Comparison of ENCODE assay signal across 7 cellular contexts in the genomic region with DNA sequence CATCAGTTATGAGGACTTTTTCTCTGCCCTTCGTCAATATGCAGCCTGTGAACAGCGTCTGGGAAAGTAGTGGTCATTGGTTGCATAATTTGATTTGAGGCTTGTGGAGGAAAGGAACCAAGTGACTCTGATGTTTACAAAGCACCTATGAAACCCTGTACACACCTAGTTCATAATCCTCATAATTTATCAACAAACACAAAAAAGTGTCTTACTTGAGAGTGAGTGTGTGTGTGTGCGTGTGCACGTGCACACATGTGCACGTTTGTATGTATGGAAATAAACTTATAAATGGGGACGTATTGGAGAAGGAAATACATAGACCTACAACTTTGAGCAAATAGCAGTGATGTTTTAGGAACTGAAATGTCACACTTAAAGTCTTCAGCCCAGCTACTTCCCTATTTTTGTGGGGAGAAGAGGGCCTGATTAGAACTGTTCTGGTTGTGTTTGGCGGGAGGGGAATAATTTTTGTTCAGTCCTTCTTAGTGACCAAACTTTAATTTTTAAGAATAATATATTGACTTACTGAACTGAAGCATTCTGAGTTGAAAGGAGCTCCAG. TPM values are rescaled to one million over a fixed set of nuclear protein-coding genes. Genes with fewer than 3 reads are reported as not detected.
DNase-seq lines count a peak whose midpoint lies in the region; ATAC-seq, FAIRE-seq and TF ChIP-seq lines count a peak whose summit lies in the region.
"Not testable (repeated sequence)": the region's sequence is repeated elsewhere in the genome, so short reads cannot be mapped to it uniquely, and the experiment has no call there.

No MANE protein-coding gene starts in this region.

- not testable (repeated sequence) for H3K4me1 Mint-ChIP-seq in activated B cell treated with CpG ODN at 0.5 μM for 24 hours; activated naive CD8-positive, alpha-beta T cell treated with anti-CD3 and anti-CD28 coated beads for 36 hours

- peak overlapping the region; percentile 65 for H3K4me2 ChIP-seq in OCI-LY3 (ENCODE audit: low read length)
- H3K4me2 ChIP-seq in keratinocyte (ENCODE audit: control insufficient read depth, extremely low read depth, insufficient read depth, low read depth, low read length), result not testable (repeated sequence)

- H3K9me1 ChIP-seq in keratinocyte (ENCODE audit: control insufficient read depth, extremely low read depth, insufficient read depth, low read length), result not testable (repeated sequence)

- H3K27ac ChIP-seq in OCI-LY3 (ENCODE audit: low read length), result peak overlapping the region; percentile 86
- H3K27ac ChIP-seq in keratinocyte (ENCODE audit: control insufficient read depth, insufficient read depth, low read length), result not testable (repeated sequence)

- dilution Hi-C loops in keratinocyte (cut with MboI; ENCODE audit: extremely low pct_ligation_motif_present, low sequenced_read_pairs), result not testable (repeated sequence)

- POLR2A ChIA-PET in activated B cell treated with CpG ODN at 0.5 μM for 24 hours (lab: Charles Lee), result not testable (repeated sequence)

- H3K27ac Mint-ChIP-seq in activated B cell treated with CpG ODN at 0.5 μM for 24 hours, result peak overlapping the region; percentile 72
- H3K27ac Mint-ChIP-seq in activated naive CD8-positive, alpha-beta T cell treated with anti-CD3 and anti-CD28 coated beads for 36 hours, result peak overlapping the region; percentile 43

- H3K79me2 ChIP-seq in OCI-LY3 (ENCODE audit: low read length), result peaks cover 31% of the 10 kb centered on the region
- not testable (repeated sequence) for H3K79me2 ChIP-seq in keratinocyte (ENCODE audit: control insufficient read depth, insufficient read depth, low read length)

- TF ChIP-seq CTCF in OCI-LY3 (IDR thresholded peaks at IDR 0.05; ENCODE audit: low read depth, low read length); activated B cell treated with CpG ODN at 0.5 μM for 24 hours (IDR thresholded peaks at IDR 0.05); keratinocyte (optimal IDR thresholded peaks at IDR 0.05 in 1 of 3, IDR thresholded peaks at IDR 0.05 in 1 of 3, conservative IDR thresholded peaks at IDR 0.05 in 1 of 3; ENCODE audit: extremely low read depth in 1 of 3, insufficient read depth in 2 of 3, low read length in 3 of 3): not testable (repeated sequence)

- in situ Hi-C loops in KBM-7 (cut with MboI; ENCODE audit: low pct_unique_long_range_greater_than_20kb, low sequenced_read_pairs), result not testable (repeated sequence)

- H3K4me1 ChIP-seq in OCI-LY3 (ENCODE audit: low read length), result peaks cover 22% of the 10 kb centered on the region
- H3K4me1 ChIP-seq in keratinocyte (ENCODE audit: control insufficient read depth, extremely low read depth, insufficient read depth, low read length), result not testable (repeated sequence)

- peaks cover 22% of the 10 kb centered on the region for H3K36me3 Mint-ChIP-seq in activated B cell treated with CpG ODN at 0.5 μM for 24 hours (ENCODE audit: low read depth)
- H3K36me3 Mint-ChIP-seq in activated naive CD8-positive, alpha-beta T cell treated with anti-CD3 and anti-CD28 coated beads for 36 hours, result peaks cover 18% of the 10 kb centered on the region

- not testable (repeated sequence) for H3K27me3 ChIP-seq in OCI-LY3 (ENCODE audit: low read depth, low read length); keratinocyte (ENCODE audit: control insufficient read depth, extremely low read depth, insufficient read depth, low read length)

- H3K36me3 ChIP-seq in OCI-LY3 (replicated peaks; ENCODE audit: low read depth, low read length) (peaks cover 49% of the 10 kb centered on the region), keratinocyte (ENCODE audit: control insufficient read depth in 2 of 2, extremely low read depth in 1 of 2, insufficient read depth in 2 of 2, low read length in 2 of 2) (peaks cover 10 to 11% of the 10 kb centered on the region in 2 experiments)

- peak overlapping the region; percentile 11; the same call in 1 of the 2 replicates for H3K9ac ChIP-seq in OCI-LY3 (ENCODE audit: low read length)
- not testable (repeated sequence) for H3K9ac ChIP-seq in keratinocyte (ENCODE audit: control insufficient read depth, extremely low read depth, insufficient read depth, low read length)

- not testable (repeated sequence) for TF ChIP-seq POLR2A in GM12891 (IDR thresholded peaks at IDR 0.05; ENCODE audit: low read depth, low read length)

- intact Hi-C loops in activated B cell treated with CpG ODN at 0.5 μM for 24 hours (cut with micrococcal nuclease), result not testable (repeated sequence)

- H3K4me3 ChIP-seq in OCI-LY3 (ENCODE audit: low read length), result 0 out of 2 replicates have a peak overlapping the region, but pooled peaks have one; percentile 35
- H3K4me3 ChIP-seq in keratinocyte (ENCODE audit: control insufficient read depth in 2 of 3, extremely low read depth in 1 of 3, insufficient read depth in 2 of 3, low read depth in 1 of 3, low read length in 3 of 3), result not testable (repeated sequence)

- H3K4me3 Mint-ChIP-seq in activated B cell treated with CpG ODN at 0.5 μM for 24 hours; activated naive CD8-positive, alpha-beta T cell treated with anti-CD3 and anti-CD28 coated beads for 36 hours: not testable (repeated sequence)

- CTCF ChIA-PET in activated B cell treated with CpG ODN at 0.5 μM for 24 hours (lab: Charles Lee), result not testable (repeated sequence)

- not testable (repeated sequence) for H3K9me3 ChIP-seq in OCI-LY3 (ENCODE audit: insufficient read depth, low read length); keratinocyte (ENCODE audit: control insufficient read depth, low read depth, low read length)

- ATAC-seq in activated B cell treated with CpG ODN at 0.5 μM for 24 hours (ENCODE audit: low read depth), result peak; percentile 50

- H2AFZ ChIP-seq in OCI-LY3 (ENCODE audit: low read depth, low read length); keratinocyte (ENCODE audit: control insufficient read depth, low read length): not testable (repeated sequence)

- not testable (repeated sequence) for H3K9me3 Mint-ChIP-seq in activated B cell treated with CpG ODN at 0.5 μM for 24 hours; activated naive CD8-positive, alpha-beta T cell treated with anti-CD3 and anti-CD28 coated beads for 36 hours

- not testable (repeated sequence) for H4K20me1 ChIP-seq in OCI-LY3 (ENCODE audit: insufficient read depth, low read length); keratinocyte (ENCODE audit: control insufficient read depth, extremely low read depth, insufficient read depth, low read length)

- FAIRE-seq in GM12891 (lab: Jason Lieb, UNC) (peak; percentile 75), GM19239 (lab: Jason Lieb, UNC) (peak; percentile 80), keratinocyte (lab: Jason Lieb, UNC) (peak; percentile 5)

- H3K27me3 Mint-ChIP-seq in activated B cell treated with CpG ODN at 0.5 μM for 24 hours; activated naive CD8-positive, alpha-beta T cell treated with anti-CD3 and anti-CD28 coated beads for 36 hours: not testable (repeated sequence)

- DNase-seq in GM12891 (ENCODE audit: insufficient read length, low spot score); GM19239 (ENCODE audit: insufficient read length, low spot score); activated B cell treated with CpG ODN at 0.5 μM for 24 hours; activated naive CD8-positive, alpha-beta T cell treated with anti-CD3 and anti-CD28 coated beads for 36 hours; keratinocyte (ENCODE audit: low read depth, low spot score): not testable (repeated sequence)
- DNase-seq in KBM-7, result peak; percentile 19

RNA-seq across cellular contexts. Expression of gene NUS1, which starts 31.8 kb away (rescaled TPM):
- polyA plus RNA-seq in GM12891 (2012; ENCODE audit: low read depth, missing spikeins), result 21.4 TPM
- total RNA-seq in activated B cell treated with CpG ODN at 0.5 μM for 24 hours, result 29.1 and 30.6 TPM in 2 replicates
- total RNA-seq in activated naive CD8-positive, alpha-beta T cell treated with anti-CD3 and anti-CD28 coated beads for 36 hours, result 10 to 100 TPM; 63.7 to 64.1 TPM
- 14.3 to 29.0 TPM (median 16.5 TPM) in 3 replicates for polyA plus RNA-seq in keratinocyte
- polyA plus RNA-seq in keratinocyte (2011; ENCODE audit: low read depth), result 11.2 TPM
- 17.9 and 32.1 TPM in 2 replicates for polyA plus RNA-seq in keratinocyte (2011; cell fraction: cytosol; rRNA removed)
- 14.1 and 20.3 TPM in 2 replicates for polyA plus RNA-seq in keratinocyte (2011; cell fraction: nucleus; rRNA removed)
- polyA plus RNA-seq in keratinocyte (2012; ENCODE audit: low replicate concordance), result 17.4 and 26.8 TPM in 2 replicates
- polyA minus RNA-seq in keratinocyte, result 9.4 to 21.4 TPM (median 9.6 TPM) in 3 replicates
- polyA minus RNA-seq in keratinocyte (2011; cell fraction: cytosol; rRNA and poly(A)+ RNA removed), result 13.0 TPM
- polyA minus RNA-seq in keratinocyte (2011; cell fraction: nucleus; rRNA and poly(A)+ RNA removed), result 7.6 and 14.7 TPM in 2 replicates
